Comparison of ENCODE assay signal across 13 cellular contexts in genomic region chr4:145480257-145480656, GRCh38. TPM values are rescaled to one million over a fixed set of nuclear protein-coding genes. Genes with fewer than 3 reads are reported as not detected.
DNase-seq lines count a peak whose midpoint lies in the region; ATAC-seq and TF ChIP-seq lines count a peak whose summit lies in the region.
"Had no signal": no experiment of that assay in that cellular context is flagged by ENCODE, and none has a peak within 500 bp of the region (broad histone marks: within the 10 kb centered on the region; RNA-seq: fewer than 3 reads in every experiment).

No MANE protein-coding gene starts in this region.

- TF ChIP-seq CTCF in activated B cell treated with CpG ODN at 0.5 μM for 24 hours (IDR thresholded peaks at IDR 0.05) (no peak), spleen (IDR thresholded peaks at IDR 0.05 in 8 of 11, conservative IDR thresholded peaks at IDR 0.05 in 3 of 11) (no peak)

- H3K4me1 ChIP-seq in HUES64 (ENCODE audit: insufficient read depth, low read length) = peaks cover 16% of the 10 kb centered on the region
- peaks cover 0 to 58% (median 25%) of the 10 kb centered on the region in 6 donors for H3K4me1 ChIP-seq in spleen

- no CpG with 5 or more reads among the region's 1 CpG for WGBS in HUES64
- 16 to 25% (median 18%) methylated on average over 1 of the region's 1 CpG for WGBS in spleen, 5 donors

- intact Hi-C loops in activated naive CD4-positive, alpha-beta T cell treated with anti-CD3 and anti-CD28 coated beads for 36 hours (cut with micrococcal nuclease) = loop anchor here (5.0 to 10.0 kb wide), 3 partner anchors 248 to 383 kb away; partner anchors contain the start of genes ABCE1 and ANAPC10
- intact Hi-C loops in activated B cell treated with CpG ODN at 0.5 μM for 24 hours (cut with micrococcal nuclease) (loop anchor here (5.0 kb wide), 1 partner anchor 298 kb away; the partner anchor contains the start of gene OTUD4), spleen (cut with DNase I; ENCODE audit: low total_unique reads) (no loop called here)

- no peaks in the 10 kb centered on the region for H3K36me3 Mint-ChIP-seq in activated naive CD4-positive, alpha-beta T cell treated with anti-CD3 and anti-CD28 coated beads, Interleukin-2, amount 50 U/mL, for 24 hours
- no peaks in the 10 kb centered on the region for H3K36me3 Mint-ChIP-seq in activated naive CD4-positive, alpha-beta T cell treated with anti-CD3 and anti-CD28 coated beads for 36 hours (ENCODE audit: low read depth)
- H3K36me3 Mint-ChIP-seq in activated B cell treated with CpG ODN at 0.5 μM for 24 hours (ENCODE audit: low read depth) = no peaks in the 10 kb centered on the region
- no peaks in the 10 kb centered on the region for H3K36me3 Mint-ChIP-seq in stimulated activated memory B cell treated with anti-CD40 and anti-IgM and Interleukin-4, amounts not matched to agents 10 μg/mL and 1 μg/mL and 100 μg/mL, for 72 hours

- no peak for TF ChIP-seq POLR2A in spleen (IDR thresholded peaks at IDR 0.05)

- 0 out of 2 replicates have a peak overlapping the region, but pooled peaks have one; percentile 82 for H3K4me3 ChIP-seq in HUES64 (ENCODE audit: low read length)
- peak overlapping the region in 1 of 8 donors; percentile 83 for H3K4me3 ChIP-seq in spleen
- H3K4me3 ChIP-seq: body of pancreas had no signal

- POLR2A ChIA-PET in activated B cell treated with CpG ODN at 0.5 μM for 24 hours (lab: Charles Lee) = no interaction called here

- CTCF ChIA-PET in activated naive CD4-positive, alpha-beta T cell treated with anti-CD3 and anti-CD28 coated beads for 36 hours (lab: Charles Lee) = interaction anchor here (0.5 to 1.1 kb wide), 4 partner anchors 129 to 265 kb away, joined by 3 to 4 read pairs (median 3); no protein-coding TSS in a partner anchor
- CTCF ChIA-PET in activated B cell treated with CpG ODN at 0.5 μM for 24 hours (lab: Charles Lee) = interaction anchor here (0.6 kb wide), 1 partner anchor 308 kb away, joined by 4 read pairs; no protein-coding TSS in a partner anchor

- H3K36me3 ChIP-seq in HUES64 (ENCODE audit: insufficient read depth, low read length) (no peaks in the 10 kb centered on the region), spleen (no peaks in the 10 kb centered on the region)

- H3K27me3 Mint-ChIP-seq in activated naive CD4-positive, alpha-beta T cell treated with anti-CD3 and anti-CD28 coated beads, Interleukin-2, amount 50 U/mL, for 24 hours = peaks cover 25% of the 10 kb centered on the region
- peaks cover 30% of the 10 kb centered on the region for H3K27me3 Mint-ChIP-seq in activated naive CD4-positive, alpha-beta T cell treated with anti-CD3 and anti-CD28 coated beads for 36 hours (ENCODE audit: low read depth)
- H3K27me3 Mint-ChIP-seq in activated B cell treated with CpG ODN at 0.5 μM for 24 hours = peaks cover 33% of the 10 kb centered on the region
- H3K27me3 Mint-ChIP-seq in stimulated activated memory B cell treated with anti-CD40 and anti-IgM and Interleukin-4, amounts not matched to agents 10 μg/mL and 1 μg/mL and 100 μg/mL, for 72 hours = peaks cover 61% of the 10 kb centered on the region

- H3K4me1 Mint-ChIP-seq in activated naive CD4-positive, alpha-beta T cell treated with anti-CD3 and anti-CD28 coated beads, Interleukin-2, amount 50 U/mL, for 24 hours = peaks cover 12% of the 10 kb centered on the region
- peaks cover 5% of the 10 kb centered on the region for H3K4me1 Mint-ChIP-seq in activated naive CD4-positive, alpha-beta T cell treated with anti-CD3 and anti-CD28 coated beads for 36 hours (ENCODE audit: low read depth)
- peaks cover 11% of the 10 kb centered on the region for H3K4me1 Mint-ChIP-seq in activated B cell treated with CpG ODN at 0.5 μM for 24 hours
- peaks cover 12% of the 10 kb centered on the region for H3K4me1 Mint-ChIP-seq in stimulated activated memory B cell treated with anti-CD40 and anti-IgM and Interleukin-4, amounts not matched to agents 10 μg/mL and 1 μg/mL and 100 μg/mL, for 72 hours

- H3K27me3 ChIP-seq in HUES64 (ENCODE audit: insufficient read depth, low read length) (peaks cover 10% of the 10 kb centered on the region), spleen (replicated peaks in 1 of 7) (peaks cover 0 to 71% (median 12%) of the 10 kb centered on the region in 7 donors)
- H3K27me3 ChIP-seq: body of pancreas had no signal

- peak overlapping the region; percentile 85 for H3K4me3 Mint-ChIP-seq in activated naive CD4-positive, alpha-beta T cell treated with anti-CD3 and anti-CD28 coated beads, Interleukin-2, amount 50 U/mL, for 24 hours
- H3K4me3 Mint-ChIP-seq in activated naive CD4-positive, alpha-beta T cell treated with anti-CD3 and anti-CD28 coated beads for 36 hours = no peak overlapping the region
- peak overlapping the region; percentile 30 for H3K4me3 Mint-ChIP-seq in activated B cell treated with CpG ODN at 0.5 μM for 24 hours
- peak overlapping the region; percentile 70 for H3K4me3 Mint-ChIP-seq in stimulated activated memory B cell treated with anti-CD40 and anti-IgM and Interleukin-4, amounts not matched to agents 10 μg/mL and 1 μg/mL and 100 μg/mL, for 72 hours

- H3K9ac ChIP-seq in HUES64 (ENCODE audit: low read depth, low read length) = no peak overlapping the region

- no peaks in the 10 kb centered on the region for H3K9me3 Mint-ChIP-seq in activated naive CD4-positive, alpha-beta T cell treated with anti-CD3 and anti-CD28 coated beads, Interleukin-2, amount 50 U/mL, for 24 hours
- H3K9me3 Mint-ChIP-seq in activated naive CD4-positive, alpha-beta T cell treated with anti-CD3 and anti-CD28 coated beads for 36 hours = no peaks in the 10 kb centered on the region
- H3K9me3 Mint-ChIP-seq in activated B cell treated with CpG ODN at 0.5 μM for 24 hours = peaks cover 3% of the 10 kb centered on the region
- H3K9me3 Mint-ChIP-seq in stimulated activated memory B cell treated with anti-CD40 and anti-IgM and Interleukin-4, amounts not matched to agents 10 μg/mL and 1 μg/mL and 100 μg/mL, for 72 hours = peaks cover 5% of the 10 kb centered on the region

- ATAC-seq in activated B cell treated with CpG ODN at 0.5 μM for 24 hours (ENCODE audit: low read depth) = no peak
- peak; percentile 31 for ATAC-seq in stimulated activated memory B cell treated with anti-CD40 and anti-IgM and Interleukin-4, amounts not matched to agents 10 μg/mL and 1 μg/mL and 100 μg/mL, for 72 hours
- no peak for ATAC-seq in HG02852 (IDR thresholded peaks at IDR 0.05; ENCODE audit: unreplicated experiment)
- ATAC-seq: body of pancreas; naive thymus-derived CD4-positive, alpha-beta T cell; Right ventricle myocardium inferior had no signal

- H3K9me3 ChIP-seq in HUES64 (ENCODE audit: insufficient read depth, low read depth, low read length) = no peaks in the 10 kb centered on the region
- H3K9me3 ChIP-seq in spleen = no peaks in the 10 kb centered on the region
- H3K9me3 ChIP-seq: body of pancreas had no signal

- H3K27ac Mint-ChIP-seq in activated naive CD4-positive, alpha-beta T cell treated with anti-CD3 and anti-CD28 coated beads, Interleukin-2, amount 50 U/mL, for 24 hours = no peak overlapping the region
- no peak overlapping the region for H3K27ac Mint-ChIP-seq in activated naive CD4-positive, alpha-beta T cell treated with anti-CD3 and anti-CD28 coated beads for 36 hours
- no peak overlapping the region for H3K27ac Mint-ChIP-seq in activated B cell treated with CpG ODN at 0.5 μM for 24 hours
- H3K27ac Mint-ChIP-seq in stimulated activated memory B cell treated with anti-CD40 and anti-IgM and Interleukin-4, amounts not matched to agents 10 μg/mL and 1 μg/mL and 100 μg/mL, for 72 hours = no peak overlapping the region
- H3K27ac Mint-ChIP-seq: naive thymus-derived CD4-positive, alpha-beta T cell had no signal

- DNase-seq in activated naive CD4-positive, alpha-beta T cell treated with anti-CD3 and anti-CD28 coated beads for 36 hours = no peak
- no peak for DNase-seq in activated B cell treated with CpG ODN at 0.5 μM for 24 hours
- no peak for DNase-seq in spleen
- DNase-seq in activated CD4-positive, alpha-beta T cell treated with anti-CD3 and anti-CD28 coated beads for 1 hour = no peak
- DNase-seq: activated CD8-positive, alpha-beta memory T cell treated with anti-CD3 and anti-CD28 coated beads for 24 hours; body of pancreas; naive thymus-derived CD4-positive, alpha-beta T cell; NCI-H2029 treated with DMSO at 0.1 percent for 48 hours had no signal

- H3K27ac ChIP-seq in HUES64 (ENCODE audit: low read depth, low read length) = no peak overlapping the region
- peak overlapping the region in 2 of 8 donors; percentile 22 to 96 for H3K27ac ChIP-seq in spleen

RNA-seq across cellular contexts. Expression of gene SMAD1, which starts 1.4 kb away (rescaled TPM):
- total RNA-seq in activated naive CD4-positive, alpha-beta T cell treated with anti-CD3 and anti-CD28 coated beads for 36 hours = under 1 TPM; 0.57 to 0.79 TPM
- 19.0 TPM for polyA plus RNA-seq in HUES64 (2013, experiment 1 of 2)
- polyA plus RNA-seq in HUES64 (2013, experiment 2 of 2) = 17.8 TPM
- total RNA-seq in activated B cell treated with CpG ODN at 0.5 μM for 24 hours (not detected in 2 replicates), spleen (10 to 100 TPM; 20.4 to 48.2 (median 32.0) TPM)
- polyA plus RNA-seq in spleen = 1 to 10 TPM; 2.8 to 9.8 (median 3.5) TPM

Comparison
In these comparisons a context has a peak if more than half of its experiments do, and no peak if none do; other contexts are left out.
1. RNA of gene SMAD1, which starts 1.4 kb away (total RNA-seq): 20.4 to 48.2 TPM in spleen; 0.57 to 0.79 TPM in activated naive CD4-positive, alpha-beta T cell treated with anti-CD3 and anti-CD28 coated beads for 36 hours and not detected in activated B cell treated with CpG ODN at 0.5 μM for 24 hours; every median in the first group is over 10 times any median in the second.